ENCODE assay signal across 8 cellular contexts in the genomic region with DNA sequence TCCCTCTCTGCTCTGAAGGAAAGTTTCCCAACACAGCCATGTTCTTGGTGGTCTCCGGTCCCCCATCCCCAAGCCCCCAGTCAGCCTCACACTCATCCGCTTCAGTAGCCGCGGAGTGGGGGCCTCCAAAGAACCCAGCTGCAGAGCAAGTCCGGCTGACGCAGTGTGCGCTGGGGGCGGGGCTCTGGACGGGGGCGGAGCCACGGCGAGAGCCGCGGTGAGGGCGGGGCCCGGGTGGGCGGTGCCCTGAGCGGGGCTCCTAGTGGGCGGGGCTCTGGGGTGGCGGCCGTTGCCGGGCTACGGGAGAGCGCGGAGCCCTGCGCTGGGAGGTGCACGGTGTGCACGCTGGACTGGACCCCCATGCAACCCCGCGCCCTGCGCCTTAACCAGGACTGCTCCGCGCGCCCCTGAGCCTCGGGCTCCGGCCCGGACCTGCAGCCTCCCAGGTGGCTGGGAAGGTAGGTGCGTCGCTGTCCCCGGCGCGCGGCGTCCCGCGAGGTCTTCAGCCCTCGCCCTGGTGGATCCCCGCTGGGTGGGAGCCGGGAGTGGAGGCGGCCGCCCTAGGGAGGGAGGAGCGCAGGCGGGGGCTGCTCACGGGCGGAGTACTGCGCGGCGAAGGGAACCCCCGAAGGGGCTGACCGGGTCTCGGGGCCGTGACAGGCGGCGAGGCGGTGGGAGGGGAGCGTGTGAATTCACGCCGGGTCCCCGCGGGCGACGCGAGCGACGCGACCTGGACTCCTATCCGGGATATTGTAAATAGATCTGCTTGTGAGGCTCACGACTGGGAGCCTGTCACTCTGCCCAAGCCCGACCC. TPM values are rescaled to one million over a fixed set of nuclear protein-coding genes. Genes with fewer than 3 reads are reported as not detected.
A peak's percentile ranks its signal among the peaks of the same experiment; 100 is the strongest.
DNase-seq lines count a peak whose midpoint lies in the region; TF ChIP-seq lines count a peak whose summit lies in the region.

No MANE protein-coding gene starts in this region.

- TF ChIP-seq POLR2A in adrenal gland (IDR thresholded peaks at IDR 0.05): peak in 1 of 2 donors; percentile 26
- TF ChIP-seq POLR2A in prostate gland (IDR thresholded peaks at IDR 0.05): peak; percentile 58

- H2BK15ac ChIP-seq in H9 (ENCODE audit: low read depth, low read length): no peak overlapping the region

- no peaks in the 10 kb centered on the region for H3K36me3 ChIP-seq in MM.1S (replicated peaks; ENCODE audit: insufficient read depth, low read length)
- no peaks in the 10 kb centered on the region for H3K36me3 ChIP-seq in adrenal gland (replicated peaks in 1 of 2)
- no peaks in the 10 kb centered on the region for H3K36me3 ChIP-seq in left ventricle myocardium inferior
- H3K36me3 ChIP-seq in prostate gland: no peaks in the 10 kb centered on the region

- H2BK5ac ChIP-seq in H9 (ENCODE audit: insufficient read length, low read length): no peak overlapping the region

- no peak overlapping the region for H4K5ac ChIP-seq in H9 (ENCODE audit: insufficient read length, low read depth, low read length)

- no peak overlapping the region for H3K14ac ChIP-seq in H9 (ENCODE audit: insufficient read depth, low read length)

- peak overlapping the region; percentile 73 to 84 for H3K4me3 Mint-ChIP-seq in H9

- TF ChIP-seq CTCF in H9 (conservative IDR thresholded peaks at IDR 0.05): peak; percentile 14; the same call in 1 of the 3 replicates
- TF ChIP-seq CTCF in MM.1S (IDR thresholded peaks at IDR 0.05; ENCODE audit: low read length): no peak
- no peak for TF ChIP-seq CTCF in adrenal gland (IDR thresholded peaks at IDR 0.05)
- TF ChIP-seq CTCF in left ventricle myocardium inferior (IDR thresholded peaks at IDR 0.05; ENCODE audit: borderline replicate concordance): no peak
- TF ChIP-seq CTCF in prostate gland (IDR thresholded peaks at IDR 0.05): peak in 1 of 4 experiments; percentile 1

- no peak overlapping the region for H3K23ac ChIP-seq in H9 (ENCODE audit: insufficient read length, low read depth, low read length)

- no peaks in the 10 kb centered on the region for H3K79me2 ChIP-seq in H9 (ENCODE audit: insufficient read depth, low read length)
- no peaks in the 10 kb centered on the region for H3K79me2 ChIP-seq in MM.1S (ENCODE audit: low read length)

- H2BK12ac ChIP-seq in H9 (ENCODE audit: insufficient read length, low read depth, low read length): no peak overlapping the region

- H3K27ac ChIP-seq in H9 (ENCODE audit: insufficient read length, low read depth, low read length): no peak overlapping the region
- peak overlapping the region; percentile 68; the same call in 1 of the 2 replicates for H3K27ac ChIP-seq in MM.1S (ENCODE audit: low read length)
- peak overlapping the region in 2 of 5 donors; percentile 69 to 73 for H3K27ac ChIP-seq in adrenal gland
- peak overlapping the region; percentile 91 for H3K27ac ChIP-seq in left ventricle myocardium inferior (replicated peaks)
- peak overlapping the region; percentile 92 to 95 for H3K27ac ChIP-seq in prostate gland

- no peaks in the 10 kb centered on the region for H3K36me3 Mint-ChIP-seq in H9 (ENCODE audit: insufficient read depth in 1 of 3, low read depth in 3 of 3)

- no peaks in the 10 kb centered on the region for H3K79me1 ChIP-seq in H9 (ENCODE audit: insufficient read depth, low read depth, low read length, poor library complexity, severe bottlenecking)

- H2AFZ ChIP-seq in H9 (ENCODE audit: low read length): no peak overlapping the region
- peak overlapping the region; percentile 63 for H2AFZ ChIP-seq in MM.1S (ENCODE audit: low read length)

- H4K8ac ChIP-seq in H9 (replicated peaks; ENCODE audit: insufficient read length, low read depth, low read length): no peak overlapping the region

- peaks cover 18 to 20% of the 10 kb centered on the region in 2 experiments for H3K4me1 Mint-ChIP-seq in H9

- peaks cover 4% of the 10 kb centered on the region for H3K23me2 ChIP-seq in H9 (ENCODE audit: insufficient read length, low read depth, low read length, poor library complexity, severe bottlenecking)

- H3K18ac ChIP-seq in H9 (ENCODE audit: insufficient read length, low read depth, low read length): no peak overlapping the region

- H3K9me3 Mint-ChIP-seq in H9: no peaks in the 10 kb centered on the region

- no peak overlapping the region for H3T11ph ChIP-seq in H9 (ENCODE audit: low read length)

- no peak overlapping the region for H2BK120ac ChIP-seq in H9 (ENCODE audit: low read depth, low read length, poor library complexity, severe bottlenecking)

- H2BK20ac ChIP-seq in H9 (ENCODE audit: low read depth, low read length, poor library complexity, severe bottlenecking): no peak overlapping the region

- no peaks in the 10 kb centered on the region for H4K20me1 ChIP-seq in H9 (ENCODE audit: control insufficient read depth, insufficient read depth, insufficient read length)
- H4K20me1 ChIP-seq in MM.1S (ENCODE audit: insufficient read depth, low read length): no peaks in the 10 kb centered on the region

- H3K27me3 ChIP-seq in H9 (ENCODE audit: insufficient read depth, low read length): peaks cover 12% of the 10 kb centered on the region; the same call in 1 of the 2 replicates
- peaks cover 5% of the 10 kb centered on the region; the same call in 1 of the 2 replicates for H3K27me3 ChIP-seq in MM.1S (replicated peaks; ENCODE audit: insufficient read depth, low read length)
- H3K27me3 ChIP-seq in adrenal gland: peaks cover 2% of the 10 kb centered on the region
- no peaks in the 10 kb centered on the region for H3K27me3 ChIP-seq in left ventricle myocardium inferior (ENCODE audit: low read depth)
- no peaks in the 10 kb centered on the region for H3K27me3 ChIP-seq in prostate gland (replicated peaks; ENCODE audit: insufficient read depth)

- no peak overlapping the region for H3K27ac Mint-ChIP-seq in H9

- H3K4me2 ChIP-seq in H9 (ENCODE audit: insufficient read depth, insufficient read length, low read length) (peak overlapping the region; percentile 55), MM.1S (ENCODE audit: low read depth, low read length) (peak overlapping the region; percentile 72)

- peak overlapping the region; percentile 80 for H3K4me3 ChIP-seq in GM08714 (ENCODE audit: low read length)
- H3K4me3 ChIP-seq in MM.1S (ENCODE audit: low read length): peak overlapping the region; percentile 63
- peak overlapping the region; percentile 33 to 67 (median 48) for H3K4me3 ChIP-seq in adrenal gland
- H3K4me3 ChIP-seq in left ventricle myocardium inferior: peak overlapping the region; percentile 82
- peak overlapping the region; percentile 80 to 82 for H3K4me3 ChIP-seq in prostate gland

- peaks cover 44% of the 10 kb centered on the region for H3K27me3 Mint-ChIP-seq in H9 (ENCODE audit: low read depth)

- no peak overlapping the region for H2AK5ac ChIP-seq in H9 (ENCODE audit: insufficient read length, low read length)

- no CpG with 5 or more reads among the region's 79 CpGs for WGBS in H9 (ENCODE audit: extremely low coverage, insufficient read length, low lambda C conversion rate)
- 0 to 1% (median 1%) methylated on average over 1 to 79 of the region's 79 CpGs; no CpG with 5 or more reads in 1 of the 4 donors for WGBS in adrenal gland, 4 donors
- WGBS in prostate gland: 0% methylated on average over 61 of the region's 79 CpGs

- H3K4ac ChIP-seq in H9 (ENCODE audit: low read depth, low read length): no peak overlapping the region

- H3K9ac ChIP-seq in H9 (ENCODE audit: extremely low read depth, insufficient read length, low read length): no peak overlapping the region
- H3K9ac ChIP-seq in MM.1S (ENCODE audit: low read length): peak overlapping the region; percentile 52; the same call in 1 of the 2 replicates

- 0 out of 2 replicates have a peak, but pooled peaks cover 3% of the 10 kb centered on the region for H3F3A ChIP-seq in MM.1S (ENCODE audit: insufficient read depth, low read length)

- intact Hi-C loops in adrenal gland (cut with DNase I): no loop called here
- intact Hi-C loops in left ventricle myocardium inferior (cut with micrococcal nuclease): no loop called here
- intact Hi-C loops in prostate gland (cut with DNase I): loop anchor here (2.0 to 5.0 kb wide), 3 partner anchors 112 to 292 kb away; no protein-coding TSS in a partner anchor

- H3K4me1 ChIP-seq in H9 (ENCODE audit: insufficient read depth, low read length) (no peaks in the 10 kb centered on the region), MM.1S (ENCODE audit: low read length) (no peaks in the 10 kb centered on the region), adrenal gland (replicated peaks in 1 of 2) (peaks cover 0 to 4% of the 10 kb centered on the region in 2 donors), left ventricle myocardium inferior (peaks cover 60% of the 10 kb centered on the region), prostate gland (replicated peaks) (no peaks in the 10 kb centered on the region)

- no peak overlapping the region for H3K56ac ChIP-seq in H9 (ENCODE audit: insufficient read length, low read depth, low read length)

- DNase-seq in H9: peak; percentile 92
- peak; percentile 74 for DNase-seq in MM.1S
- DNase-seq in T follicular helper cell (ENCODE audit: low read depth): peak; percentile 86
- peak; percentile 76 to 95 (median 88) for DNase-seq in adrenal gland
- DNase-seq in left ventricle myocardium inferior: peak; percentile 93
- DNase-seq in prostate gland (ENCODE audit: low spot score): peak; percentile 93
- DNase-seq in ureter (ENCODE audit: low spot score): peak; percentile 92

- H4K91ac ChIP-seq in H9 (ENCODE audit: insufficient read length, low read depth, low read length): no peak overlapping the region

- H3K9me2 ChIP-seq in MM.1S (replicated peaks; ENCODE audit: insufficient read depth, low read length): no peaks in the 10 kb centered on the region

- H3K9me3 ChIP-seq in H9 (ENCODE audit: control insufficient read depth, low read depth, low read length): no peaks in the 10 kb centered on the region
- H3K9me3 ChIP-seq in MM.1S (replicated peaks; ENCODE audit: insufficient read depth, low read length): no peaks in the 10 kb centered on the region
- no peaks in the 10 kb centered on the region for H3K9me3 ChIP-seq in adrenal gland (replicated peaks in 1 of 3)
- no peaks in the 10 kb centered on the region for H3K9me3 ChIP-seq in left ventricle myocardium inferior (replicated peaks)
- no peaks in the 10 kb centered on the region for H3K9me3 ChIP-seq in prostate gland

RNA-seq across cellular contexts. Expression of a gene that starts 9.1 kb away (rescaled TPM):
- total RNA-seq in H9 (2021) (2.5 and 2.7 TPM in 2 replicates), adrenal gland (1 to 10 TPM in 7 of 8 donors, under 1 TPM in 1; 0.88 to 6.7 (median 3.3) TPM), left ventricle myocardium inferior (25.9 TPM), prostate gland (10 to 100 TPM; 21.2 to 74.1 TPM), ureter (4.0 TPM)
- polyA plus RNA-seq in adrenal gland: 1 to 10 TPM; 1.2 to 3.8 (median 2.0) TPM
